18 cellular contexts compared by ENCODE assay signal in the genomic region with DNA sequence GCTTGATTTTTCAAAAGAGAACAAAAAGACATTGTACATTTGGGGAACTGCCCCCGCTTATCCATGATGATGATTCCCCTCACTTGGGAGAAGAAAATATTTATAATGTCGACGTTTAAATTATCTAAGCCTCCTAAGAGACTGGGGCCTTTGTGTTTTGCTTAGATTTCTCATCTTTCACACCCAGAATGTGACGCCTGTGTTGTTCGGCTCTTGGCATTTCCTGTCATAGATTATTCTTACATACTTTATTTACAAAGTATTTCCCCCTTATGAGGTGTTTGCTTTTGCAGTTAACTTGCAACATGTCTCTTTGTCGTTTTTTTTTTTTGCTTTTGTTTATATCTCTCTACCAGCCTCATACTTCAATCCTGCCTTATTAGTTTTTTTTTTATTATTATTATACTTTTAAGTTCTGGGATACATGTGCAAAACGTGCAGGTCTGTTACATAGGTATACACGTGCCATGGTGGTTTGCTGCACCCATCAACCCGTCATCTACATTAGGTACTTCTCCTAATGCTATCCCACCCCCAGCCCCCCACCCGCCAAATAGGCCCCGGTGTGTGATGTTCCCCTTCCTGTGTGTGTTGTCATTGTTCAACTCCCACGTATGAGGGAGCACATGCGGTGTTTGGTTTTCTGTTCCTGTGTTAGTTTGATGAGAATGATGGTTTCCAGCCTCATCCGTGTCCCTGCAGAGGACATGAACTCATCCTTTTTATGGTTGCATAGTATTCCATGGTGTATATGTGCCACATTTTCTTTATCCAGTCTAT.
DNase-seq lines count a peak whose midpoint lies in the region; ATAC-seq and TF ChIP-seq lines count a peak whose summit lies in the region.
"Had no signal": no experiment of that assay in that cellular context is flagged by ENCODE, and none has a peak within 500 bp of the region (broad histone marks: within the 10 kb centered on the region; RNA-seq: fewer than 3 reads in every experiment).

No MANE protein-coding gene starts in this region.

- H3K27ac ChIP-seq in C4-2B = no peak overlapping the region
- H3K27ac ChIP-seq in SJSA1 = peak overlapping the region; percentile 75
- H3K27ac ChIP-seq in dorsolateral prefrontal cortex = peak overlapping the region in 56 of 59 donors; percentile 0 to 83 (median 62)
- H3K27ac ChIP-seq: cardiac muscle cell had no signal

- H3K27me3 ChIP-seq in SJSA1 (replicated peaks) = no peaks in the 10 kb centered on the region
- no peaks in the 10 kb centered on the region for H3K27me3 ChIP-seq in dorsolateral prefrontal cortex
- H3K27me3 ChIP-seq: cardiac muscle cell, heart left ventricle, MG63 had no signal

- ATAC-seq in GM18870 (IDR thresholded peaks at IDR 0.05; ENCODE audit: unreplicated experiment) = no peak
- ATAC-seq: activated CD4-positive, CD25-positive, alpha-beta regulatory T cell treated with anti-CD3 and anti-CD28 coated beads, Interleukin-2, amount 50 U/mL, for 24 hours had no signal

- 0 out of 2 replicates have a peak, but pooled peaks have one; percentile 18 for TF ChIP-seq CTCF in C4-2B (conservative IDR thresholded peaks at IDR 0.05)
- no peak for TF ChIP-seq CTCF in dorsolateral prefrontal cortex (IDR thresholded peaks at IDR 0.05 in 54 of 56, conservative IDR thresholded peaks at IDR 0.05 in 2 of 56; ENCODE audit: low read depth in 1 of 56, partially characterized antibody in 56 of 56)
- no peak for TF ChIP-seq CTCF in nephron progenitor cell (IDR thresholded peaks at IDR 0.05)

- H3K4me3 ChIP-seq in SJSA1 = no peak overlapping the region
- H3K4me3 ChIP-seq in dorsolateral prefrontal cortex = no peak overlapping the region
- H3K4me3 ChIP-seq: cardiac muscle cell, heart left ventricle, MG63 had no signal

- H3K4me3 Mint-ChIP-seq in nephron progenitor cell = no peak overlapping the region
- H3K4me3 Mint-ChIP-seq: activated naive CD4-positive, alpha-beta T cell treated with anti-CD3 and anti-CD28 coated beads, Interleukin-2, amount 50 U/mL, for 24 hours had no signal

- H3K36me3 ChIP-seq in SJSA1 = peaks cover 4% of the 10 kb centered on the region; the same call in 1 of the 2 replicates

- H3K27ac Mint-ChIP-seq in nephron progenitor cell = peak overlapping the region; percentile 93
- H3K27ac Mint-ChIP-seq: activated naive CD4-positive, alpha-beta T cell treated with anti-CD3 and anti-CD28 coated beads, Interleukin-2, amount 50 U/mL, for 24 hours had no signal

- H3K36me3 Mint-ChIP-seq in nephron progenitor cell (ENCODE audit: low read depth) = peaks cover 59% of the 10 kb centered on the region

- no peak for DNase-seq in SJSA1 (ENCODE audit: low read depth in 1 of 2, low spot score in 2 of 2)
- no peak for DNase-seq in dorsolateral prefrontal cortex
- DNase-seq in nephron progenitor cell = no peak
- DNase-seq in activated CD4-positive, alpha-beta T cell treated with anti-CD3 and anti-CD28 coated beads, Interleukin-2, amount 50 U/mL, for 48 hours = no peak
- no peak for DNase-seq in NCI-H526 (lab: John Stamatoyannopoulos, UW)
- DNase-seq in stimulated activated CD4-positive, alpha-beta T cell treated with anti-CD3 and anti-CD28 coated beads, Interleukin-1b, Interleukin-23, amount 100 ng/mL, for 48 hours = no peak
- DNase-seq: AML-193, DMS79, heart left ventricle, MG63, NCI-H2029 treated with DMSO at 0.1 percent for 48 hours, retina, trophoblast cell had no signal

- H3K4me1 ChIP-seq in SJSA1 (replicated peaks) = peaks cover 10% of the 10 kb centered on the region

- H3K9me3 ChIP-seq in SJSA1 (replicated peaks) = no peaks in the 10 kb centered on the region
- H3K9me3 ChIP-seq: MG63 had no signal

- H3K9me3 Mint-ChIP-seq in nephron progenitor cell = peaks cover 45% of the 10 kb centered on the region
- H3K9me3 Mint-ChIP-seq: activated naive CD4-positive, alpha-beta T cell treated with anti-CD3 and anti-CD28 coated beads, Interleukin-2, amount 50 U/mL, for 24 hours had no signal

- intact Hi-C loops in dorsolateral prefrontal cortex (cut with DNase I) = loop anchor here in 1 of 2 donors (10.0 kb wide), 1 partner anchor 208 kb away; a partner anchor contains a TSS

- peaks cover 4% of the 10 kb centered on the region for H3K27me3 Mint-ChIP-seq in nephron progenitor cell (ENCODE audit: low read depth, poor library complexity)
- H3K27me3 Mint-ChIP-seq: activated naive CD4-positive, alpha-beta T cell treated with anti-CD3 and anti-CD28 coated beads, Interleukin-2, amount 50 U/mL, for 24 hours had no signal

- H3K4me1 Mint-ChIP-seq in nephron progenitor cell = peaks cover 17% of the 10 kb centered on the region
- H3K4me1 Mint-ChIP-seq: activated naive CD4-positive, alpha-beta T cell treated with anti-CD3 and anti-CD28 coated beads, Interleukin-2, amount 50 U/mL, for 24 hours had no signal
